ENCODE assay signal across 1 cellular context in genomic region chr17:82129095-82129494, GRCh38.
TF ChIP-seq lines count a peak whose summit lies in the region.

No MANE protein-coding gene starts in this region.

TF ChIP-seq in HCT116, 20 proteins besides CTCF, POLR2A, EP300 and RAD21 (continued from another document):
- no peak for TF ChIP-seq ZBTB33 (IDR thresholded peaks at IDR 0.05; ENCODE audit: extremely low read depth, insufficient replicate concordance, low read length)
- no peak for TF ChIP-seq ELF1 (IDR thresholded peaks at IDR 0.05; ENCODE audit: borderline replicate concordance, low read depth)
- no peak for TF ChIP-seq MAX (IDR thresholded peaks at IDR 0.05)
- no peak for TF ChIP-seq CEBPB (IDR thresholded peaks at IDR 0.05; ENCODE audit: low read depth)
- TF ChIP-seq EZH2 (IDR thresholded peaks at IDR 0.05), result no peak
- no peak for TF ChIP-seq EZH2phosphoT487 (IDR thresholded peaks at IDR 0.05; ENCODE audit: borderline replicate concordance)
- TF ChIP-seq POLR2AphosphoS5 (IDR thresholded peaks at IDR 0.05; ENCODE audit: low read depth, low read length), result no peak
